28 cellular contexts compared by ENCODE assay signal in the genomic region with DNA sequence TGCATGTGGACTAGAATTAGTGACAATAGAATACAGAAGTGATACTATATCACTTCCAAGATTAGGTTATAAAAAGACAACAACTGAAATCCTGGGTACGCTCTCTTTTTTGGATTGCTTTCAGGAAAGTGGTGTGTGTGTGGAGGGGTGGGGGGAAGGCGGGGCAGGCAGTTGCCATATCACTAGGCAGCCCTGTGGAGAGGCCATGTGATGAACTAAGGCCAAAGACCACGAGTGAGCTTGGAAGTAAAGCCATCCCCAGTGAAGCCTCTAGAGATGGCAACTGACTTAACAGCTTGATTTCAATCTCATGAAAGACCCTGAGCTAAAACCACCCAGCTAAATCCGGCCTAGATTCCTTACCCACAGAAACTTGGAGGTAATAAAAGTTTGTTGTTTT.
"Had no signal": no experiment of that assay in that cellular context is flagged by ENCODE, and none has a peak within 500 bp of the region (broad histone marks: within the 10 kb centered on the region; RNA-seq: fewer than 3 reads in every experiment).

No MANE protein-coding gene starts in this region.

- H3K9me3 ChIP-seq: body of pancreas had no signal

- H3K4me1 ChIP-seq: adrenal gland, body of pancreas had no signal

- H3K27ac ChIP-seq: adrenal gland, body of pancreas, WERI-Rb-1 had no signal

- H3K36me3 ChIP-seq: adrenal gland, WERI-Rb-1 had no signal

- ATAC-seq: activated CD4-positive, alpha-beta T cell treated with anti-CD3 and anti-CD28 coated beads for 36 hours; activated CD8-positive, alpha-beta memory T cell treated with anti-CD3 and anti-CD28 coated beads, Interleukin-2, amount 10 ng/mL, durations not matched to agents 7 days and 5 days; activated CD8-positive, alpha-beta T cell treated with anti-CD3 and anti-CD28 coated beads, Interleukin-2, amount 10 ng/mL, durations not matched to agents 7 days and 5 days; activated naive CD8-positive, alpha-beta T cell treated with anti-CD3 and anti-CD28 coated beads, Interleukin-2, amount 50 U/mL, for 24 hours; body of pancreas; effector memory CD8-positive, alpha-beta T cell had no signal

- DNase-seq: activated CD4-positive, alpha-beta memory T cell treated with anti-CD3 and anti-CD28 coated beads for 36 hours; activated CD4-positive, alpha-beta T cell treated with anti-CD3 and anti-CD28 coated beads for 36 hours; activated CD4-positive, alpha-beta T cell treated with anti-CD3 and anti-CD28 coated beads, Interleukin-2, amount 10 ng/mL, durations not matched to agents 24 days and 14 days; activated CD4-positive, CD25-positive, alpha-beta regulatory T cell; activated CD4-positive, CD25-positive, alpha-beta regulatory T cell treated with anti-CD3 and anti-CD28 coated beads, Interleukin-2, amount 50 U/mL, for 72 hours; activated CD8-positive, alpha-beta memory T cell treated with anti-CD3 and anti-CD28 coated beads, Interleukin-2, amount 10 ng/mL, durations not matched to agents 7 days and 5 days; activated CD8-positive, alpha-beta memory T cell treated with anti-CD3 and anti-CD28 coated beads, Interleukin-2, amount 50 U/mL, for 4 hours; activated CD8-positive, alpha-beta T cell treated with anti-CD3 and anti-CD28 coated beads, Interleukin-2, amount 10 ng/mL, durations not matched to agents 7 days and 5 days; activated effector memory CD4-positive, alpha-beta T cell treated with anti-CD3 and anti-CD28 coated beads, Interleukin-2, amount 50 U/mL, for 16 hours; activated naive CD4-positive, alpha-beta T cell treated with anti-CD3 and anti-CD28 coated beads for 36 hours; activated naive CD8-positive, alpha-beta T cell treated with anti-CD3 and anti-CD28 coated beads for 36 hours; activated naive CD8-positive, alpha-beta T cell treated with anti-CD3 and anti-CD28 coated beads, Interleukin-2, amount 50 U/mL, for 24 hours; activated T-cell treated with anti-CD3 and anti-CD28 coated beads, Interleukin-2, amount 50 U/mL, for 1 hour; activated T-cell treated with anti-CD3 and anti-CD28 coated beads, Interleukin-2, amount 50 U/mL, for 48 hours; adrenal gland; amygdala; aorta; body of pancreas; caudate nucleus; cortex of kidney; dermis blood vessel endothelial cell; effector CD4-positive, alpha-beta T cell; effector memory CD8-positive, alpha-beta T cell; foreskin fibroblast; head of caudate nucleus; hypothalamus; T-helper 9 cell; WERI-Rb-1 had no signal

- H3K4me3 ChIP-seq: adrenal gland, body of pancreas had no signal
